In the genomic region with DNA sequence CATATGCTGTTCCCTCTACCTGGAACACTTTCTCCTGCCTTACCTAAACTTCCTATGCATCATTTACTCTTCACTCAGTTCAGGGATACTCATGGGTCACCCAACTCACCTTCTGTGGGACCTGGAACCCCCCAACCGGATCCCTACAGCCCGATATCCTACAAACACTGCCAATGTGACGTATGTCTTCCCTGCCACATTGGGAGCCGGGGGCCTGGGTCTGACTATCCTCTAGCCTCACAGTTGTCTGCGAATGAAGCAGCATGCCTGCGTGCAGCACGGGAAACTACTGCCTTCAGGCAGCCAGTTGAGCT, we compare ENCODE assay signal across 8 cellular contexts. TPM values are rescaled to one million over a fixed set of nuclear protein-coding genes. Genes with fewer than 3 reads are reported as not detected.
DNase-seq lines count a peak whose midpoint lies in the region; TF ChIP-seq lines count a peak whose summit lies in the region.

No MANE protein-coding gene starts in this region.

- peak overlapping the region; percentile 92 to 100 (median 98) for H3K4me3 Mint-ChIP-seq in IgD-negative memory B cell
- H3K4me3 Mint-ChIP-seq in chondrocyte (ENCODE audit: unreplicated experiment): peak overlapping the region; percentile 92

- H3K36me3 Mint-ChIP-seq in IgD-negative memory B cell (no peaks in the 10 kb centered on the region), chondrocyte (ENCODE audit: low read depth) (peaks cover 6% of the 10 kb centered on the region)

- no peaks in the 10 kb centered on the region for H3K27me3 Mint-ChIP-seq in IgD-negative memory B cell
- H3K27me3 Mint-ChIP-seq in chondrocyte (ENCODE audit: low read depth): no peaks in the 10 kb centered on the region

- H3K36me3 ChIP-seq in muscle layer of duodenum (ENCODE audit: control insufficient read depth in 1 of 2, insufficient read depth in 2 of 2, low read length in 2 of 2): peaks cover 22 to 43% of the 10 kb centered on the region in 2 donors

- H3K9me3 Mint-ChIP-seq in IgD-negative memory B cell: no peaks in the 10 kb centered on the region
- no peaks in the 10 kb centered on the region for H3K9me3 Mint-ChIP-seq in chondrocyte (ENCODE audit: low read depth)

- H3K27ac Mint-ChIP-seq in IgD-negative memory B cell (peak overlapping the region; percentile 94 to 98 (median 97)), chondrocyte (ENCODE audit: unreplicated experiment) (peak overlapping the region; percentile 96)

- H3K4me3 ChIP-seq in AG04449 (ENCODE audit: low read depth, low read length) (peak overlapping the region; percentile 99), muscle layer of duodenum (ENCODE audit: low read depth in 1 of 2, low read length in 2 of 2) (peak overlapping the region; percentile 83 to 94)

- H3K9me3 ChIP-seq in muscle layer of duodenum (ENCODE audit: control insufficient read depth in 1 of 2, low read length in 2 of 2): no peaks in the 10 kb centered on the region

- H3K27ac ChIP-seq in muscle layer of duodenum (ENCODE audit: low read length): peak overlapping the region; percentile 90

- POLR2A ChIA-PET in AG04449 (lab: Yijun Ruan, JAX): interaction anchor here (0.6 to 1.8 kb wide), 7 partner anchors 10 to 266 kb away, joined by 3 to 10 read pairs (median 3); partner anchors contain the start of genes HEMK1 and RASSF1

- CTCF ChIA-PET in AG04449 (lab: Yijun Ruan, JAX): interaction anchor here (0.7 to 16.7 kb wide), 7 partner anchors 9 to 265 kb away, joined by 3 to 473 read pairs (median 7); partner anchors contain the start of genes MAPKAPK3 and RASSF1

- H3K4me1 Mint-ChIP-seq in IgD-negative memory B cell (peaks cover 21 to 27% (median 27%) of the 10 kb centered on the region in 3 donors), chondrocyte (ENCODE audit: low read depth) (peaks cover 40% of the 10 kb centered on the region)

- TF ChIP-seq CTCF in AG04449 (IDR thresholded peaks at IDR 0.05; ENCODE audit: insufficient read depth, low read length, missing control alignments): no peak
- no peak for TF ChIP-seq CTCF in chondrocyte (IDR thresholded peaks at IDR 0.05)

- peaks cover 18 to 40% of the 10 kb centered on the region in 2 donors for H3K4me1 ChIP-seq in muscle layer of duodenum (ENCODE audit: control insufficient read depth in 1 of 2, insufficient read depth in 2 of 2, low read length in 2 of 2)

- H3K27me3 ChIP-seq in muscle layer of duodenum (ENCODE audit: low read depth, low read length): no peaks in the 10 kb centered on the region

- no peak for DNase-seq in AG04449 (ENCODE audit: low read depth, low spot score)
- no peak for DNase-seq in chondrocyte (ENCODE audit: low spot score)
- no peak for DNase-seq in NCI-H2107 treated with DMSO at 0.1 percent for 48 hours (lab: John Stamatoyannopoulos, UW; ENCODE audit: unreplicated experiment)
- DNase-seq in AML-193 (lab: John Stamatoyannopoulos, UW): no peak
- DNase-seq in NCI-H526 treated with DMSO at 0.1 percent for 48 hours (lab: John Stamatoyannopoulos, UW): no peak
- no peak for DNase-seq in NCI-H1694 treated with DMSO at 0.1 percent for 48 hours (lab: John Stamatoyannopoulos, UW)

RNA-seq across cellular contexts. Expression of gene NPRL2, which starts 0.4 kb away (rescaled TPM):
- polyA plus RNA-seq in IgD-negative memory B cell: 30.4 TPM
- 19.8 to 26.9 TPM (median 21.7 TPM) in 3 replicates for total RNA-seq in chondrocyte

RNA-seq across cellular contexts. Expression of gene CYB561D2, which starts 0.5 kb away (rescaled TPM):
- 63.3 TPM for polyA plus RNA-seq in IgD-negative memory B cell
- total RNA-seq in chondrocyte: 18.2 to 29.4 TPM (median 19.5 TPM) in 3 replicates

RNA-seq across cellular contexts. Expression of gene ZMYND10, which starts 4.6 kb away (rescaled TPM):
- not detected for polyA plus RNA-seq in IgD-negative memory B cell
- total RNA-seq in chondrocyte: 0.41 to 2.0 TPM (median 1.1 TPM) in 3 replicates

RNA-seq across cellular contexts. Expression of gene TMEM115, which starts 9.2 kb away (rescaled TPM):
- 33.9 TPM for polyA plus RNA-seq in IgD-negative memory B cell
- 45.8 to 51.8 TPM (median 50.4 TPM) in 3 replicates for total RNA-seq in chondrocyte

RNA-seq across cellular contexts. Expression of gene RASSF1, which starts 9.5 kb away (rescaled TPM):
- 155 TPM for polyA plus RNA-seq in IgD-negative memory B cell
- 17.3 to 22.4 TPM (median 21.8 TPM) in 3 replicates for total RNA-seq in chondrocyte
